ENCODE assay signal across 1 cellular context in the genomic region with DNA sequence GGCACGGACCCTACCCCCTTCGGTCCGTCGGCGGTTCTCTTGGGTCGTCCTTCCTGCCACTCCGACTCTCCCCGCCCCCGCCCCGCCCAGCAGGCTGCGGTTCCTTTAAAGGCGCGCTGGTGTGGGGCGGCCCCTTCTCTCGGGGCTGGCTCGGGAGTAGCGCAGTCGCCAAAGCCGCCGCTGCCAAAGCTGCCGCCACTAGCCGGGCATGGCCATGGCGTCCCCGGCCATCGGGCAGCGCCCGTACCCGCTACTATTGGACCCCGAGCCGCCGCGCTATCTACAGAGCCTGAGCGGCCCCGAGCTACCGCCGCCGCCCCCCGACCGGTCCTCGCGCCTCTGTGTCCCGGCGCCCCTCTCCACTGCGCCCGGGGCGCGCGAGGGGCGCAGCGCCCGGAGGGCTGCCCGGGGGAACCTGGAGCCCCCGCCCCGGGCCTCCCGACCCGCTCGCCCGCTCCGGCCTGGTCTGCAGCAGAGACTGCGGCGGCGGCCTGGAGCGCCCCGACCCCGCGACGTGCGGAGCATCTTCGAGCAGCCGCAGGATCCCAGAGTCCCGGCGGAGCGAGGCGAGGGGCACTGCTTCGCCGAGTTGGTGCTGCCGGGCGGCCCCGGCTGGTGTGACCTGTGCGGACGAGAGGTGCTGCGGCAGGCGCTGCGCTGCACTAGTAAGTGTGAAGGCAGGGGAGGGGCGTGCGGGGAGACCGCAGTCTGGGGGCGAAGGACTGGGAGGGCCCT.
A peak's percentile ranks its signal among the peaks of the same experiment; 100 is the strongest.
TF ChIP-seq lines count a peak whose summit lies in the region.

A gene with protein sequence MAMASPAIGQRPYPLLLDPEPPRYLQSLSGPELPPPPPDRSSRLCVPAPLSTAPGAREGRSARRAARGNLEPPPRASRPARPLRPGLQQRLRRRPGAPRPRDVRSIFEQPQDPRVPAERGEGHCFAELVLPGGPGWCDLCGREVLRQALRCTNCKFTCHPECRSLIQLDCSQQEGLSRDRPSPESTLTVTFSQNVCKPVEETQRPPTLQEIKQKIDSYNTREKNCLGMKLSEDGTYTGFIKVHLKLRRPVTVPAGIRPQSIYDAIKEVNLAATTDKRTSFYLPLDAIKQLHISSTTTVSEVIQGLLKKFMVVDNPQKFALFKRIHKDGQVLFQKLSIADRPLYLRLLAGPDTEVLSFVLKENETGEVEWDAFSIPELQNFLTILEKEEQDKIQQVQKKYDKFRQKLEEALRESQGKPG (plus strand): TSS at position 137 of the 735 bp plus-strand sequence. CDS start 72 bp downstream, at position 209.

TF ChIP-seq in K562, 482 proteins besides CTCF, POLR2A, EP300 and RAD21 (continued from another document and continues in another):
- TF ChIP-seq, protein P1, sequence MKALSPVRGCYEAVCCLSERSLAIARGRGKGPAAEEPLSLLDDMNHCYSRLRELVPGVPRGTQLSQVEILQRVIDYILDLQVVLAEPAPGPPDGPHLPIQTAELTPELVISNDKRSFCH (CRISPR knock-in tag; IDR thresholded peaks at IDR 0.05), result no peak
- TF ChIP-seq, protein P1 (tag; IDR thresholded peaks at IDR 0.05), result peak; percentile 19; the same call in 1 of the 2 replicates
- TF ChIP-seq MYBL2 (IDR thresholded peaks at IDR 0.05; ENCODE audit: low read depth) (no peak), MYBL2 (CRISPR knock-in tag; IDR thresholded peaks at IDR 0.05; ENCODE audit: borderline replicate concordance) (no peak), ESRRB (CRISPR knock-in tag; IDR thresholded peaks at IDR 0.05; ENCODE audit: borderline replicate concordance) (no peak), SLC30A9 (CRISPR knock-in tag; IDR thresholded peaks at IDR 0.05) (no peak), NCOA2 (IDR thresholded peaks at IDR 0.05; ENCODE audit: partially characterized antibody in 2 of 2) (no peak), KAT8 (IDR thresholded peaks at IDR 0.05; ENCODE audit: low read depth) (no peak), POLR2G (IDR thresholded peaks at IDR 0.05; ENCODE audit: low read depth, low read length) (peak; percentile 87), HNRNPLL (IDR thresholded peaks at IDR 0.05; ENCODE audit: low read depth, low read length, poor library complexity, severe bottlenecking) (no peak), ZNF644 (tag; IDR thresholded peaks at IDR 0.05; ENCODE audit: low read depth) (no peak), YY1 (IDR thresholded peaks at IDR 0.05; ENCODE audit: borderline replicate concordance in 1 of 3, control insufficient read depth in 1 of 3, extremely low read depth in 1 of 3, insufficient read depth in 3 of 3, insufficient read length in 1 of 3, insufficient replicate concordance in 2 of 3, low read depth in 1 of 3, low read length in 2 of 3) (peak in 1 of 3 experiments; percentile 18), HMG20A (CRISPR knock-in tag; conservative IDR thresholded peaks at IDR 0.05) (no peak), FOXJ2 (tag; IDR thresholded peaks at IDR 0.05) (no peak), ZFX (CRISPR knock-in tag; IDR thresholded peaks at IDR 0.05) (peak; percentile 52; the same call in 1 of the 2 replicates), NEUROD1 (IDR thresholded peaks at IDR 0.05; ENCODE audit: borderline replicate concordance, low read depth, low read length, partially characterized antibody) (no peak), SNIP1 (IDR thresholded peaks at IDR 0.05; ENCODE audit: low read depth) (no peak), ZSCAN32 (CRISPR knock-in tag; IDR thresholded peaks at IDR 0.05) (0 out of 2 replicates have a peak, but pooled peaks have one; percentile 50), ZFPM2 (CRISPR knock-in tag; IDR thresholded peaks at IDR 0.05) (no peak), TCF7L2 (IDR thresholded peaks at IDR 0.05; ENCODE audit: low read depth, low read length) (no peak), ZEB2 (IDR thresholded peaks at IDR 0.05) (no peak), POLR2B (IDR thresholded peaks at IDR 0.05; ENCODE audit: low read depth, partially characterized antibody) (no peak), KLF1 (tag; IDR thresholded peaks at IDR 0.05) (no peak), KHSRP (IDR thresholded peaks at IDR 0.05) (no peak), CEBPB (tag; IDR thresholded peaks at IDR 0.05) (no peak), NR2F6 (CRISPR knock-in tag; IDR thresholded peaks at IDR 0.05) (no peak), NELFE (IDR thresholded peaks at IDR 0.05; ENCODE audit: insufficient read depth, insufficient read length) (no peak), EGR1 (conservative IDR thresholded peaks at IDR 0.05) (peak; percentile 50), RBM14 (IDR thresholded peaks at IDR 0.05; ENCODE audit: borderline replicate concordance, insufficient read depth, low read depth, low read length) (0 out of 2 replicates have a peak, but pooled peaks have one; percentile 35), ZNF507 (tag; conservative IDR thresholded peaks at IDR 0.05) (no peak), SIRT6 (IDR thresholded peaks at IDR 0.05; ENCODE audit: low read depth, low read length) (no peak), MAFF (IDR thresholded peaks at IDR 0.05; ENCODE audit: low read length) (no peak), RUNX1 (IDR thresholded peaks at IDR 0.05; ENCODE audit: low read depth) (no peak), CBX8 (IDR thresholded peaks at IDR 0.05; ENCODE audit: borderline replicate concordance, extremely low read depth, low read depth, low read length, poor library complexity, severe bottlenecking) (no peak), ZNF583 (CRISPR knock-in tag; IDR thresholded peaks at IDR 0.05) (no peak), MBD2 (IDR thresholded peaks at IDR 0.05; ENCODE audit: borderline replicate concordance, low read depth) (no peak), XRCC3 (IDR thresholded peaks at IDR 0.05) (no peak), RBM22 (IDR thresholded peaks at IDR 0.05; ENCODE audit: low read depth, low read length, poor library complexity, severe bottlenecking) (peak; percentile 39), RBBP5 (IDR thresholded peaks at IDR 0.05; ENCODE audit: borderline replicate concordance, insufficient read depth, low read length, poor library complexity, severe bottlenecking) (peak; percentile 49), CTBP1 (IDR thresholded peaks at IDR 0.05; ENCODE audit: borderline replicate concordance) (peak; percentile 28; the same call in 1 of the 2 replicates), MTA3 (IDR thresholded peaks at IDR 0.05; ENCODE audit: borderline replicate concordance) (0 out of 2 replicates have a peak, but pooled peaks have one; percentile 37), MYNN (IDR thresholded peaks at IDR 0.05) (0 out of 2 replicates have a peak, but pooled peaks have one; percentile 31), MYNN (CRISPR knock-in tag; IDR thresholded peaks at IDR 0.05) (no peak)
- TF ChIP-seq, protein P2, sequence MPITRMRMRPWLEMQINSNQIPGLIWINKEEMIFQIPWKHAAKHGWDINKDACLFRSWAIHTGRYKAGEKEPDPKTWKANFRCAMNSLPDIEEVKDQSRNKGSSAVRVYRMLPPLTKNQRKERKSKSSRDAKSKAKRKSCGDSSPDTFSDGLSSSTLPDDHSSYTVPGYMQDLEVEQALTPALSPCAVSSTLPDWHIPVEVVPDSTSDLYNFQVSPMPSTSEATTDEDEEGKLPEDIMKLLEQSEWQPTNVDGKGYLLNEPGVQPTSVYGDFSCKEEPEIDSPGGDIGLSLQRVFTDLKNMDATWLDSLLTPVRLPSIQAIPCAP (CRISPR knock-in tag; IDR thresholded peaks at IDR 0.05; ENCODE audit: borderline replicate concordance), result no peak
- TF ChIP-seq, protein P3, sequence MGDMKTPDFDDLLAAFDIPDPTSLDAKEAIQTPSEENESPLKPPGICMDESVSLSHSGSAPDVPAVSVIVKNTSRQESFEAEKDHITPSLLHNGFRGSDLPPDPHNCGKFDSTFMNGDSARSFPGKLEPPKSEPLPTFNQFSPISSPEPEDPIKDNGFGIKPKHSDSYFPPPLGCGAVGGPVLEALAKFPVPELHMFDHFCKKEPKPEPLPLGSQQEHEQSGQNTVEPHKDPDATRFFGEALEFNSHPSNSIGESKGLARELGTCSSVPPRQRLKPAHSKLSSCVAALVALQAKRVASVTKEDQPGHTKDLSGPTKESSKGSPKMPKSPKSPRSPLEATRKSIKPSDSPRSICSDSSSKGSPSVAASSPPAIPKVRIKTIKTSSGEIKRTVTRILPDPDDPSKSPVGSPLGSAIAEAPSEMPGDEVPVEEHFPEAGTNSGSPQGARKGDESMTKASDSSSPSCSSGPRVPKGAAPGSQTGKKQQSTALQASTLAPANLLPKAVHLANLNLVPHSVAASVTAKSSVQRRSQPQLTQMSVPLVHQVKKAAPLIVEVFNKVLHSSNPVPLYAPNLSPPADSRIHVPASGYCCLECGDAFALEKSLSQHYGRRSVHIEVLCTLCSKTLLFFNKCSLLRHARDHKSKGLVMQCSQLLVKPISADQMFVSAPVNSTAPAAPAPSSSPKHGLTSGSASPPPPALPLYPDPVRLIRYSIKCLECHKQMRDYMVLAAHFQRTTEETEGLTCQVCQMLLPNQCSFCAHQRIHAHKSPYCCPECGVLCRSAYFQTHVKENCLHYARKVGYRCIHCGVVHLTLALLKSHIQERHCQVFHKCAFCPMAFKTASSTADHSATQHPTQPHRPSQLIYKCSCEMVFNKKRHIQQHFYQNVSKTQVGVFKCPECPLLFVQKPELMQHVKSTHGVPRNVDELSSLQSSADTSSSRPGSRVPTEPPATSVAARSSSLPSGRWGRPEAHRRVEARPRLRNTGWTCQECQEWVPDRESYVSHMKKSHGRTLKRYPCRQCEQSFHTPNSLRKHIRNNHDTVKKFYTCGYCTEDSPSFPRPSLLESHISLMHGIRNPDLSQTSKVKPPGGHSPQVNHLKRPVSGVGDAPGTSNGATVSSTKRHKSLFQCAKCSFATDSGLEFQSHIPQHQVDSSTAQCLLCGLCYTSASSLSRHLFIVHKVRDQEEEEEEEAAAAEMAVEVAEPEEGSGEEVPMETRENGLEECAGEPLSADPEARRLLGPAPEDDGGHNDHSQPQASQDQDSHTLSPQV (IDR thresholded peaks at IDR 0.05), result no peak
- TF ChIP-seq, protein P4, sequence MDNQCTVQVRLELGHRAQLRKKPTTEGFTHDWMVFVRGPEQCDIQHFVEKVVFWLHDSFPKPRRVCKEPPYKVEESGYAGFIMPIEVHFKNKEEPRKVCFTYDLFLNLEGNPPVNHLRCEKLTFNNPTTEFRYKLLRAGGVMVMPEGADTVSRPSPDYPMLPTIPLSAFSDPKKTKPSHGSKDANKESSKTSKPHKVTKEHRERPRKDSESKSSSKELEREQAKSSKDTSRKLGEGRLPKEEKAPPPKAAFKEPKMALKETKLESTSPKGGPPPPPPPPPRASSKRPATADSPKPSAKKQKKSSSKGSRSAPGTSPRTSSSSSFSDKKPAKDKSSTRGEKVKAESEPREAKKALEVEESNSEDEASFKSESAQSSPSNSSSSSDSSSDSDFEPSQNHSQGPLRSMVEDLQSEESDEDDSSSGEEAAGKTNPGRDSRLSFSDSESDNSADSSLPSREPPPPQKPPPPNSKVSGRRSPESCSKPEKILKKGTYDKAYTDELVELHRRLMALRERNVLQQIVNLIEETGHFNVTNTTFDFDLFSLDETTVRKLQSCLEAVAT (IDR thresholded peaks at IDR 0.05), result no peak
- TF ChIP-seq, protein P5, sequence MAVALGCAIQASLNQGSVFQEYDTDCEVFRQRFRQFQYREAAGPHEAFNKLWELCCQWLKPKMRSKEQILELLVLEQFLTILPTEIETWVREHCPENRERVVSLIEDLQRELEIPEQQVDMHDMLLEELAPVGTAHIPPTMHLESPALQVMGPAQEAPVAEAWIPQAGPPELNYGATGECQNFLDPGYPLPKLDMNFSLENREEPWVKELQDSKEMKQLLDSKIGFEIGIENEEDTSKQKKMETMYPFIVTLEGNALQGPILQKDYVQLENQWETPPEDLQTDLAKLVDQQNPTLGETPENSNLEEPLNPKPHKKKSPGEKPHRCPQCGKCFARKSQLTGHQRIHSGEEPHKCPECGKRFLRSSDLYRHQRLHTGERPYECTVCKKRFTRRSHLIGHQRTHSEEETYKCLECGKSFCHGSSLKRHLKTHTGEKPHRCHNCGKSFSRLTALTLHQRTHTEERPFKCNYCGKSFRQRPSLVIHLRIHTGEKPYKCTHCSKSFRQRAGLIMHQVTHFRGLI (CRISPR knock-in tag; IDR thresholded peaks at IDR 0.05), result no peak
- TF ChIP-seq, protein P6, sequence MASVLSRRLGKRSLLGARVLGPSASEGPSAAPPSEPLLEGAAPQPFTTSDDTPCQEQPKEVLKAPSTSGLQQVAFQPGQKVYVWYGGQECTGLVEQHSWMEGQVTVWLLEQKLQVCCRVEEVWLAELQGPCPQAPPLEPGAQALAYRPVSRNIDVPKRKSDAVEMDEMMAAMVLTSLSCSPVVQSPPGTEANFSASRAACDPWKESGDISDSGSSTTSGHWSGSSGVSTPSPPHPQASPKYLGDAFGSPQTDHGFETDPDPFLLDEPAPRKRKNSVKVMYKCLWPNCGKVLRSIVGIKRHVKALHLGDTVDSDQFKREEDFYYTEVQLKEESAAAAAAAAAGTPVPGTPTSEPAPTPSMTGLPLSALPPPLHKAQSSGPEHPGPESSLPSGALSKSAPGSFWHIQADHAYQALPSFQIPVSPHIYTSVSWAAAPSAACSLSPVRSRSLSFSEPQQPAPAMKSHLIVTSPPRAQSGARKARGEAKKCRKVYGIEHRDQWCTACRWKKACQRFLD (CRISPR knock-in tag; IDR thresholded peaks at IDR 0.05), result no peak
- TF ChIP-seq, protein P7, sequence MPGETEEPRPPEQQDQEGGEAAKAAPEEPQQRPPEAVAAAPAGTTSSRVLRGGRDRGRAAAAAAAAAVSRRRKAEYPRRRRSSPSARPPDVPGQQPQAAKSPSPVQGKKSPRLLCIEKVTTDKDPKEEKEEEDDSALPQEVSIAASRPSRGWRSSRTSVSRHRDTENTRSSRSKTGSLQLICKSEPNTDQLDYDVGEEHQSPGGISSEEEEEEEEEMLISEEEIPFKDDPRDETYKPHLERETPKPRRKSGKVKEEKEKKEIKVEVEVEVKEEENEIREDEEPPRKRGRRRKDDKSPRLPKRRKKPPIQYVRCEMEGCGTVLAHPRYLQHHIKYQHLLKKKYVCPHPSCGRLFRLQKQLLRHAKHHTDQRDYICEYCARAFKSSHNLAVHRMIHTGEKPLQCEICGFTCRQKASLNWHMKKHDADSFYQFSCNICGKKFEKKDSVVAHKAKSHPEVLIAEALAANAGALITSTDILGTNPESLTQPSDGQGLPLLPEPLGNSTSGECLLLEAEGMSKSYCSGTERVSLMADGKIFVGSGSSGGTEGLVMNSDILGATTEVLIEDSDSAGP (CRISPR knock-in tag; IDR thresholded peaks at IDR 0.05), result peak; percentile 93
- TF ChIP-seq, protein P8, sequence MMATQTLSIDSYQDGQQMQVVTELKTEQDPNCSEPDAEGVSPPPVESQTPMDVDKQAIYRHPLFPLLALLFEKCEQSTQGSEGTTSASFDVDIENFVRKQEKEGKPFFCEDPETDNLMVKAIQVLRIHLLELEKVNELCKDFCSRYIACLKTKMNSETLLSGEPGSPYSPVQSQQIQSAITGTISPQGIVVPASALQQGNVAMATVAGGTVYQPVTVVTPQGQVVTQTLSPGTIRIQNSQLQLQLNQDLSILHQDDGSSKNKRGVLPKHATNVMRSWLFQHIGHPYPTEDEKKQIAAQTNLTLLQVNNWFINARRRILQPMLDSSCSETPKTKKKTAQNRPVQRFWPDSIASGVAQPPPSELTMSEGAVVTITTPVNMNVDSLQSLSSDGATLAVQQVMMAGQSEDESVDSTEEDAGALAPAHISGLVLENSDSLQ (IDR thresholded peaks at IDR 0.05), result peak; percentile 83
- TF ChIP-seq, protein P9, sequence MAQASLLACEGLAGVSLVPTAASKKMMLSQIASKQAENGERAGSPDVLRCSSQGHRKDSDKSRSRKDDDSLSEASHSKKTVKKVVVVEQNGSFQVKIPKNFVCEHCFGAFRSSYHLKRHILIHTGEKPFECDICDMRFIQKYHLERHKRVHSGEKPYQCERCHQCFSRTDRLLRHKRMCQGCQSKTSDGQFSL (CRISPR knock-in tag; IDR thresholded peaks at IDR 0.05), result 0 out of 2 replicates have a peak, but pooled peaks have one; percentile 43
- TF ChIP-seq, protein P9 (tag; IDR thresholded peaks at IDR 0.05), result no peak
